10 cellular contexts compared by ENCODE assay signal in genomic region chr10:77715081-77715480, GRCh38.
DNase-seq lines count a peak whose midpoint lies in the region; FAIRE-seq and TF ChIP-seq lines count a peak whose summit lies in the region.
"Had no signal": no experiment of that assay in that cellular context is flagged by ENCODE, and none has a peak within 500 bp of the region (broad histone marks: within the 10 kb centered on the region; RNA-seq: fewer than 3 reads in every experiment).

No MANE protein-coding gene starts in this region.

- 74 to 83% methylated on average over 3 of the region's 3 CpGs for WGBS in endodermal cell (ENCODE audit: insufficient coverage in 1 of 2, insufficient read length in 1 of 2), 2 experiments

- H3K4me1 ChIP-seq in endodermal cell (ENCODE audit: control insufficient read depth, insufficient read depth, low read length), result peaks cover 11% of the 10 kb centered on the region

- no peaks in the 10 kb centered on the region for H3K9me3 ChIP-seq in endodermal cell (ENCODE audit: control insufficient read depth, low read length)
- H3K9me3 ChIP-seq: body of pancreas had no signal

- no peaks in the 10 kb centered on the region for H3K36me3 Mint-ChIP-seq in endodermal cell (ENCODE audit: low read depth)
- no peaks in the 10 kb centered on the region for H3K36me3 Mint-ChIP-seq in nephron progenitor cell (ENCODE audit: low read depth)

- H3K4me3 Mint-ChIP-seq in endodermal cell (no peak overlapping the region), nephron progenitor cell (no peak overlapping the region)
- H3K4me3 Mint-ChIP-seq: nephron had no signal

- H3K9me3 Mint-ChIP-seq in endodermal cell (no peaks in the 10 kb centered on the region), nephron progenitor cell (no peaks in the 10 kb centered on the region)
- H3K9me3 Mint-ChIP-seq: nephron had no signal

- FAIRE-seq in GM12891 (lab: Jason Lieb, UNC), result no peak

- H3K27me3 ChIP-seq in endodermal cell (ENCODE audit: control insufficient read depth, insufficient read depth, low read length, poor library complexity, severe bottlenecking), result peaks cover 10% of the 10 kb centered on the region
- H3K27me3 ChIP-seq: body of pancreas had no signal

- H3K27ac Mint-ChIP-seq in endodermal cell (no peak overlapping the region), nephron progenitor cell (no peak overlapping the region)
- H3K27ac Mint-ChIP-seq: nephron had no signal

- H3K4me1 Mint-ChIP-seq in endodermal cell (peaks cover 19% of the 10 kb centered on the region), nephron progenitor cell (peaks cover 59% of the 10 kb centered on the region)

- no peak for DNase-seq in AG09309 (ENCODE audit: low read depth)
- no peak for DNase-seq in GM12864 (ENCODE audit: low read depth)
- DNase-seq in NCI-H146 (lab: John Stamatoyannopoulos, UW), result peak; percentile 37
- peak; percentile 67 for DNase-seq in endodermal cell
- DNase-seq in GM12891 (ENCODE audit: insufficient read length, low spot score), result no peak
- no peak for DNase-seq in AG08395 (ENCODE audit: low spot score)
- DNase-seq in nephron progenitor cell, result no peak
- no peak for DNase-seq in foreskin fibroblast

- peak; percentile 19 for TF ChIP-seq CTCF in AG09309 (IDR thresholded peaks at IDR 0.05; ENCODE audit: control insufficient read depth, insufficient read depth, low read depth, low read length, missing control alignments)
- peak; percentile 69 for TF ChIP-seq CTCF in GM12864 (IDR thresholded peaks at IDR 0.05; ENCODE audit: low read depth, low read length, missing control alignments)
- peak; percentile 69 for TF ChIP-seq CTCF in endodermal cell (conservative IDR thresholded peaks at IDR 0.05)
- TF ChIP-seq CTCF in nephron progenitor cell (IDR thresholded peaks at IDR 0.05), result no peak
- TF ChIP-seq CTCF in foreskin fibroblast (IDR thresholded peaks at IDR 0.05; ENCODE audit: low read depth, low read length), result no peak

- no peak overlapping the region for H3K9ac ChIP-seq in endodermal cell (ENCODE audit: extremely low read depth, low read length, poor library complexity, severe bottlenecking)

- H3K27ac ChIP-seq in endodermal cell (ENCODE audit: low read depth, low read length), result no peak overlapping the region
- H3K27ac ChIP-seq: body of pancreas had no signal

- H3K27me3 Mint-ChIP-seq in endodermal cell (ENCODE audit: insufficient read depth) (peaks cover 30% of the 10 kb centered on the region), nephron progenitor cell (ENCODE audit: low read depth, poor library complexity) (peaks cover 21% of the 10 kb centered on the region)

- H3K36me3 ChIP-seq in endodermal cell (ENCODE audit: control insufficient read depth, insufficient read depth, low read length), result no peaks in the 10 kb centered on the region

- TF ChIP-seq POLR2A in GM12891 (IDR thresholded peaks at IDR 0.05; ENCODE audit: low read depth, low read length), result no peak

- H3K4me3 ChIP-seq in AG09309 (ENCODE audit: control insufficient read depth, low read depth, low read length), result no peak overlapping the region
- H3K4me3 ChIP-seq in GM12864 (ENCODE audit: low read depth, low read length), result no peak overlapping the region
- H3K4me3 ChIP-seq in endodermal cell (ENCODE audit: low read length), result no peak overlapping the region
- no peak overlapping the region for H3K4me3 ChIP-seq in foreskin fibroblast (ENCODE audit: low read depth in 1 of 2, low read length in 2 of 2)
- H3K4me3 ChIP-seq: body of pancreas had no signal

TF ChIP-seq in GM12891, 5 proteins besides CTCF, POLR2A, EP300 and RAD21:
- TF ChIP-seq TAF1 (IDR thresholded peaks at IDR 0.05; ENCODE audit: low read depth, low read length), result no peak
- no peak for TF ChIP-seq POLR2AphosphoS5 (IDR thresholded peaks at IDR 0.05; ENCODE audit: low read depth, low read length)
- no peak for TF ChIP-seq SPI1 (IDR thresholded peaks at IDR 0.05; ENCODE audit: low read depth, low read length)
- TF ChIP-seq POU2F2 (IDR thresholded peaks at IDR 0.05; ENCODE audit: low read depth, low read length), result no peak
- TF ChIP-seq PAX5 (IDR thresholded peaks at IDR 0.05; ENCODE audit: insufficient read depth, low read length, severe bottlenecking), result no peak

Comparison
In these comparisons a context has a peak if more than half of its experiments do, and no peak if none do; other contexts are left out.
1. DNase-seq: peak in NCI-H146 (single experiment) and endodermal cell (single experiment); none in AG09309 (single experiment), GM12864 (single experiment), GM12891 (single experiment), AG08395 (single experiment), nephron progenitor cell (single experiment) and foreskin fibroblast (0 of 2).
2. CTCF ChIP-seq: peak in AG09309 (single experiment), GM12864 (single experiment) and endodermal cell (single experiment); none in nephron progenitor cell (single experiment) and foreskin fibroblast (single experiment).